Comparison of ENCODE assay signal across 17 cellular contexts in genomic region chr10:104582604-104582951, GRCh38.
DNase-seq lines count a peak whose midpoint lies in the region; ATAC-seq and TF ChIP-seq lines count a peak whose summit lies in the region.
"Had no signal": no experiment of that assay in that cellular context is flagged by ENCODE, and none has a peak within 500 bp of the region (broad histone marks: within the 10 kb centered on the region; RNA-seq: fewer than 3 reads in every experiment).

No MANE protein-coding gene starts in this region.

- H3K27ac ChIP-seq in RWPE2 (ENCODE audit: poor library complexity, severe bottlenecking) = peak overlapping the region; percentile 72
- H3K27ac ChIP-seq: BLaER1, heart right ventricle, ovary had no signal

- TF ChIP-seq CTCF in RWPE2 (IDR thresholded peaks at IDR 0.05; ENCODE audit: poor library complexity, severe bottlenecking) = no peak

- no peak overlapping the region for H3K4me3 ChIP-seq in RWPE2 (ENCODE audit: severe bottlenecking)
- H3K4me3 ChIP-seq: BLaER1, heart right ventricle, mucosa of descending colon, ovary had no signal

- H3K4me1 ChIP-seq in RWPE2 (ENCODE audit: insufficient read depth, poor library complexity, severe bottlenecking) = peaks cover 10% of the 10 kb centered on the region

- DNase-seq in EL (peak; percentile 59), RWPE2 (ENCODE audit: low spot score) (peak; percentile 66), islet precursor cell (peak; percentile 75), T-helper 9 cell (no peak)
- DNase-seq: activated CD4-positive, alpha-beta T cell treated with anti-CD3 and anti-CD28 coated beads, Interleukin-2, amount 50 U/mL, for 1 hour; cortex of kidney; heart right ventricle; left cardiac atrium; mucosa of descending colon; NCI-H187; NCI-H82; ovary; T-helper 2 cell had no signal

- no peaks in the 10 kb centered on the region for H3K9me3 ChIP-seq in RWPE2 (ENCODE audit: severe bottlenecking)
- H3K9me3 ChIP-seq: BLaER1, heart right ventricle, mucosa of descending colon, ovary had no signal

- H3K36me3 ChIP-seq in RWPE2 (ENCODE audit: low read depth) = no peaks in the 10 kb centered on the region
- H3K36me3 ChIP-seq: BLaER1, heart right ventricle, ovary had no signal

- no peaks in the 10 kb centered on the region for H3K27me3 ChIP-seq in RWPE2 (ENCODE audit: insufficient read depth, poor library complexity, severe bottlenecking)
- H3K27me3 ChIP-seq: BLaER1, ovary had no signal

- peak; percentile 60 for ATAC-seq in HG02759 (IDR thresholded peaks at IDR 0.05; ENCODE audit: unreplicated experiment)
- peak; percentile 59 for ATAC-seq in RWPE2 (ENCODE audit: low read depth)
- no peak for ATAC-seq in HG03520 (IDR thresholded peaks at IDR 0.05; ENCODE audit: unreplicated experiment)
- no peak for ATAC-seq in HG02870 (IDR thresholded peaks at IDR 0.05; ENCODE audit: unreplicated experiment)
- ATAC-seq: heart right ventricle, left cardiac atrium, mucosa of descending colon had no signal

Comparison
In these comparisons a context has a peak if more than half of its experiments do, and no peak if none do; other contexts are left out.
1. ATAC-seq: peak in HG02759 (single experiment) and RWPE2 (single experiment); none in HG03520 (single experiment) and HG02870 (single experiment).